ENCODE assay signal across 8 cellular contexts in genomic region chr3:141913150-141913811, GRCh38. TPM values are rescaled to one million over a fixed set of nuclear protein-coding genes. Genes with fewer than 3 reads are reported as not detected.
DNase-seq lines count a peak whose midpoint lies in the region; ATAC-seq and TF ChIP-seq lines count a peak whose summit lies in the region.

No MANE protein-coding gene starts in this region.

- ATAC-seq in GM18498 (IDR thresholded peaks at IDR 0.05; ENCODE audit: unreplicated experiment) (peak; percentile 72), SK-N-SH treated with all-trans-retinoic acid at 6 μM for 48 hours (peak; percentile 76), HG02938 (IDR thresholded peaks at IDR 0.05; ENCODE audit: unreplicated experiment) (no peak)
- peak; percentile 84 for ATAC-seq in stimulated activated naive CD8-positive, alpha-beta T cell treated with anti-CD3 and anti-CD28 coated beads, Interleukin-15, Interleukin-2, amounts not matched to agents 100 U/mL and 50 U/mL, for 24 hours

- DNase-seq in AG09319 (ENCODE audit: extremely low read depth, low read depth) (peak; percentile 14), LHCN-M2 (ENCODE audit: low read depth) (peak; percentile 68), brain pericyte (ENCODE audit: low read depth, low spot score) (peak; percentile 30), kidney tubule cell (ENCODE audit: low spot score) (peak; percentile 61)
- DNase-seq in stimulated activated naive CD8-positive, alpha-beta T cell treated with anti-CD3 and anti-CD28 coated beads, Interleukin-15, Interleukin-2, amounts not matched to agents 100 U/mL and 50 U/mL, for 24 hours = peak; percentile 40

- TF ChIP-seq CTCF in AG09319 (IDR thresholded peaks at IDR 0.05; ENCODE audit: low read depth, low read length) = peak; percentile 62

TF ChIP-seq in SK-N-SH treated with all-trans-retinoic acid at 6 μM for 48 hours, 23 proteins besides CTCF, POLR2A, EP300 and RAD21:
- no peak for TF ChIP-seq GLIS3 (CRISPR knock-in tag; IDR thresholded peaks at IDR 0.05)
- TF ChIP-seq PPARA (CRISPR knock-in tag; IDR thresholded peaks at IDR 0.05; ENCODE audit: borderline replicate concordance) = no peak
TF ChIP-seq in SK-N-SH treated with all-trans-retinoic acid at 6 μM for 48 hours: peak in this region for 0.

RNA-seq across cellular contexts. Expression of gene ATP1B3, which starts 36.8 kb away (rescaled TPM):
- 54.0 and 60.3 TPM in 2 replicates for total RNA-seq in LHCN-M2 (2014; rRNA removed)
- 134 TPM for polyA plus RNA-seq in LHCN-M2 (2012)

Comparison
In these comparisons a context has a peak if more than half of its experiments do, and no peak if none do; other contexts are left out.
1. DNase-seq: peak in every context shown above with its lines; median percentile 68 in LHCN-M2; 61 in kidney tubule cell; 40 in stimulated activated naive CD8-positive, alpha-beta T cell treated with anti-CD3 and anti-CD28 coated beads, Interleukin-15, Interleukin-2, amounts not matched to agents 100 U/mL and 50 U/mL, for 24 hours; 30 in brain pericyte; 14 in AG09319.